ENCODE assay signal across 19 cellular contexts in genomic region chr9:70595211-70595610, GRCh38.
DNase-seq lines count a peak whose midpoint lies in the region; ATAC-seq and TF ChIP-seq lines count a peak whose summit lies in the region.
"Had no signal": no experiment of that assay in that cellular context is flagged by ENCODE, and none has a peak within 500 bp of the region (broad histone marks: within the 10 kb centered on the region; RNA-seq: fewer than 3 reads in every experiment).

No MANE protein-coding gene starts in this region.

- no peak overlapping the region for H3K4me3 ChIP-seq in right atrium auricular region
- no peak overlapping the region for H3K4me3 ChIP-seq in fibroblast of the aortic adventitia (ENCODE audit: low read depth, low read length)
- no peak overlapping the region for H3K4me3 ChIP-seq in sigmoid colon
- H3K4me3 ChIP-seq in tibial nerve, result no peak overlapping the region
- H3K4me3 ChIP-seq: A549 had no signal

- H3K27ac ChIP-seq in right atrium auricular region (peak overlapping the region; percentile 12 to 22), sigmoid colon (peak overlapping the region in 3 of 4 donors; percentile 21 to 56 (median 51)), tibial nerve (peak overlapping the region in 3 of 4 donors; percentile 11 to 97 (median 76))
- H3K27ac ChIP-seq: A549, HL-60 had no signal

- TF ChIP-seq EP300 in sigmoid colon (IDR thresholded peaks at IDR 0.05) (peak in 1 of 4 donors; percentile 54), tibial nerve (IDR thresholded peaks at IDR 0.05) (peak in 1 of 2 donors; percentile 69)

- ATAC-seq in left ventricle myocardium superior, result no peak
- ATAC-seq: A549 had no signal

- no peak for TF ChIP-seq CTCF in right atrium auricular region (IDR thresholded peaks at IDR 0.05)
- no peak for TF ChIP-seq CTCF in fibroblast of the aortic adventitia (IDR thresholded peaks at IDR 0.05; ENCODE audit: insufficient read depth, low read length)
- TF ChIP-seq CTCF in sigmoid colon (IDR thresholded peaks at IDR 0.05), result no peak
- no peak for TF ChIP-seq CTCF in tibial nerve (IDR thresholded peaks at IDR 0.05)

- H3K4me1 ChIP-seq in right atrium auricular region (peaks cover 0 to 16% of the 10 kb centered on the region in 2 donors), sigmoid colon (peaks cover 0 to 33% (median 20%) of the 10 kb centered on the region in 4 donors), tibial nerve (peaks cover 0 to 54% (median 11%) of the 10 kb centered on the region in 4 donors)
- H3K4me1 ChIP-seq: A549 had no signal

- H3K36me3 ChIP-seq in right atrium auricular region (no peaks in the 10 kb centered on the region), sigmoid colon (no peaks in the 10 kb centered on the region), tibial nerve (no peaks in the 10 kb centered on the region)

- TF ChIP-seq POLR2A in sigmoid colon (IDR thresholded peaks at IDR 0.05) (no peak), tibial nerve (IDR thresholded peaks at IDR 0.05) (no peak)

- no peaks in the 10 kb centered on the region for H3K9me3 ChIP-seq in right atrium auricular region
- H3K9me3 ChIP-seq in sigmoid colon, result no peaks in the 10 kb centered on the region
- no peaks in the 10 kb centered on the region for H3K9me3 ChIP-seq in tibial nerve
- H3K9me3 ChIP-seq: A549 had no signal

- no peak for DNase-seq in right atrium auricular region (ENCODE audit: low spot score)
- DNase-seq in left ventricle myocardium superior, result no peak
- peak; percentile 67 for DNase-seq in fibroblast of the aortic adventitia (ENCODE audit: low read depth)
- no peak for DNase-seq in sigmoid colon
- no peak for DNase-seq in tibial nerve (ENCODE audit: low spot score in 2 of 2)
- no peak for DNase-seq in mesenteric fat pad (ENCODE audit: low spot score)
- no peak for DNase-seq in germinal center (ENCODE audit: low spot score)
- no peak for DNase-seq in hippocampal formation (lab: John Stamatoyannopoulos, UW)
- DNase-seq: Calu3; CD4-positive, CD25-positive, alpha-beta regulatory T cell; DMS79 treated with DMSO at 0.1 percent for 48 hours; GDM1; GOT3; KBM-7; NCI-H1436 treated with DMSO at 0.1 percent for 48 hours; NCI-H2081; RPMI8226 had no signal

- 76 to 81% methylated on average over 4 of the region's 4 CpGs for WGBS in sigmoid colon, 2 donors
- WGBS in tibial nerve, 2 donors, result 48 to 49% methylated on average over 4 of the region's 4 CpGs

- intact Hi-C loops in left ventricle myocardium superior (cut with micrococcal nuclease), result loop anchor here (10.0 kb wide), 1 partner anchor 180 kb away; the partner anchor contains the start of gene KLF9
- intact Hi-C loops in sigmoid colon (cut with DNase I), result no loop called here

- H3K27me3 ChIP-seq in right atrium auricular region (no peaks in the 10 kb centered on the region), sigmoid colon (no peaks in the 10 kb centered on the region), tibial nerve (no peaks in the 10 kb centered on the region)

Comparison
In these comparisons a context has a peak if more than half of its experiments do, and no peak if none do; other contexts are left out.
1. H3K27ac ChIP-seq: peak in every context shown above with its lines; median percentile 76 in tibial nerve; 51 in sigmoid colon; 17 in right atrium auricular region.